Comparison of ENCODE assay signal across 15 cellular contexts in the genomic region with DNA sequence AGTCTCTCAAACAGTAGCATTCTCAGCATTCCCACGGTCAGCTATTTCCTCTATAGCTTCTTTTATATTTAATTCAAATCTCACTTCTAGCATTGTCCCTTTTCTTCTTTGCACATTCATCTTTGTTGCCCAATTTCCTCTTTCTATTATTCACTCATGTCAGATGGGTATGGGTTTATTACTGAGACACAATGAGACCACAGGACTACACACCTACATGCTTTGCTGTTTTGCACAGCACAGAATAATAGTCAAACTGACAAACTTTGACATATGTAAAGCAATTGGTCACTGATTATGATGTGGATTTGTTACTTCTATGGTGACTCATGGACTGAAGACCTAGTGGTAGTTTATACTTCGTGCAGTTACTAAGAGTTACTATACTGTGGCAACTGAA. TPM values are rescaled to one million over a fixed set of nuclear protein-coding genes. Genes with fewer than 3 reads are reported as not detected.
DNase-seq lines count a peak whose midpoint lies in the region; ATAC-seq, FAIRE-seq and TF ChIP-seq lines count a peak whose summit lies in the region.
"Had no signal": no experiment of that assay in that cellular context is flagged by ENCODE, and none has a peak within 500 bp of the region (broad histone marks: within the 10 kb centered on the region; RNA-seq: fewer than 3 reads in every experiment).

No MANE protein-coding gene starts in this region.

- H3K4me3 ChIP-seq in DOHH2 (ENCODE audit: low read length) = peak overlapping the region; percentile 17; the same call in 1 of the 2 replicates
- H3K4me3 ChIP-seq: uterus had no signal

- peak overlapping the region; percentile 78 for H3K4me2 ChIP-seq in DOHH2 (ENCODE audit: low read length)

- H3F3A ChIP-seq in DOHH2 (ENCODE audit: control insufficient read depth, insufficient read depth) = peaks cover 38% of the 10 kb centered on the region

- no peaks in the 10 kb centered on the region for H4K20me1 ChIP-seq in DOHH2 (ENCODE audit: control insufficient read depth, insufficient read depth, low read depth, low read length)

- no peaks in the 10 kb centered on the region for H3K27me3 ChIP-seq in DOHH2 (ENCODE audit: control insufficient read depth, low read length)
- H3K27me3 ChIP-seq: uterus had no signal

- no peaks in the 10 kb centered on the region for H3K27me3 Mint-ChIP-seq in progenitor cell of endocrine pancreas

- no peaks in the 10 kb centered on the region for H3K79me2 ChIP-seq in DOHH2 (ENCODE audit: control insufficient read depth, low read length)

- H3K4me3 Mint-ChIP-seq in progenitor cell of endocrine pancreas (ENCODE audit: low read depth) = no peak overlapping the region
- H3K4me3 Mint-ChIP-seq: CD8-positive, alpha-beta memory T cell had no signal

- H3K36me3 ChIP-seq in DOHH2 (ENCODE audit: control insufficient read depth, low read length) = no peaks in the 10 kb centered on the region
- H3K36me3 ChIP-seq: uterus had no signal

- peak overlapping the region; percentile 92 for H3K27ac ChIP-seq in DOHH2 (ENCODE audit: low read depth, low read length)
- H3K27ac ChIP-seq: uterus had no signal

- no peak for TF ChIP-seq CTCF in DOHH2 (IDR thresholded peaks at IDR 0.05; ENCODE audit: low read depth, low read length, poor library complexity, severe bottlenecking)
- TF ChIP-seq CTCF in progenitor cell of endocrine pancreas (IDR thresholded peaks at IDR 0.05; ENCODE audit: unreplicated experiment) = no peak

- no peak overlapping the region for H3K27ac Mint-ChIP-seq in progenitor cell of endocrine pancreas
- H3K27ac Mint-ChIP-seq: CD8-positive, alpha-beta memory T cell had no signal

- H3K9me3 Mint-ChIP-seq in progenitor cell of endocrine pancreas (ENCODE audit: low read depth) = peaks cover 8% of the 10 kb centered on the region

- no peaks in the 10 kb centered on the region for H3K9me3 ChIP-seq in DOHH2 (ENCODE audit: control insufficient read depth, insufficient read depth, low read length)
- H3K9me3 ChIP-seq: uterus had no signal

- peak; percentile 89 for FAIRE-seq in RCC 7860 (lab: Jason Lieb, UNC)

- peak; percentile 79 for DNase-seq in RCC 7860 (ENCODE audit: low spot score)
- no peak for DNase-seq in DMS 273 (lab: John Stamatoyannopoulos, UW; ENCODE audit: unreplicated experiment)
- no peak for DNase-seq in NCI-H526 (lab: John Stamatoyannopoulos, UW)
- DNase-seq in progenitor cell of endocrine pancreas (ENCODE audit: low spot score, unreplicated experiment) = no peak
- DNase-seq: activated naive CD4-positive, alpha-beta T cell treated with anti-CD3 and anti-CD28 coated beads, Interleukin-2, amount 50 U/mL, for 16 hours; CD8-positive, alpha-beta memory T cell; H7; mesenchymal stem cell; NCI-H2081; uterus had no signal

- no peaks in the 10 kb centered on the region for H3K36me3 Mint-ChIP-seq in progenitor cell of endocrine pancreas (ENCODE audit: insufficient read depth)

- no peaks in the 10 kb centered on the region for H3K4me1 Mint-ChIP-seq in progenitor cell of endocrine pancreas (ENCODE audit: low read depth)

- ATAC-seq in GM19397 (IDR thresholded peaks at IDR 0.05; ENCODE audit: unreplicated experiment) (peak; percentile 47), HG03097 (IDR thresholded peaks at IDR 0.05; ENCODE audit: low FRiP score, unreplicated experiment) (peak; percentile 53), HG03025 (IDR thresholded peaks at IDR 0.05; ENCODE audit: low FRiP score, unreplicated experiment) (no peak)

- no peaks in the 10 kb centered on the region for H3K9me2 ChIP-seq in DOHH2 (replicated peaks; ENCODE audit: control insufficient read depth, low read length)

- H3K4me1 ChIP-seq in DOHH2 (ENCODE audit: control insufficient read depth, low read length) = peaks cover 68% of the 10 kb centered on the region
- H3K4me1 ChIP-seq: uterus had no signal

RNA-seq across cellular contexts. Expression of gene CD1C, which starts 5.8 kb away (rescaled TPM):
- not detected in 2 replicates for total RNA-seq in progenitor cell of endocrine pancreas
- total RNA-seq: H7; T-helper 2 cell treated with Interferon-gamma antibody and Interleukin-4, amounts not matched to agents 100 ng/mL and 5 ng/mL, for 36 hours had no signal

RNA-seq across cellular contexts. Expression of gene CD1A, which starts 29.7 kb away (rescaled TPM):
- total RNA-seq in progenitor cell of endocrine pancreas = not detected in 2 replicates
- total RNA-seq: H7, uterus had no signal

RNA-seq across cellular contexts. Expression of gene CD1B, which starts 47.4 kb away (rescaled TPM):
- not detected in 2 replicates for total RNA-seq in progenitor cell of endocrine pancreas
- total RNA-seq: CD8-positive, alpha-beta memory T cell; H7; T-helper 2 cell treated with Interferon-gamma antibody and Interleukin-4, amounts not matched to agents 100 ng/mL and 5 ng/mL, for 36 hours; uterus had no signal
